ENCODE assay signal across 2 cellular contexts in the genomic region with DNA sequence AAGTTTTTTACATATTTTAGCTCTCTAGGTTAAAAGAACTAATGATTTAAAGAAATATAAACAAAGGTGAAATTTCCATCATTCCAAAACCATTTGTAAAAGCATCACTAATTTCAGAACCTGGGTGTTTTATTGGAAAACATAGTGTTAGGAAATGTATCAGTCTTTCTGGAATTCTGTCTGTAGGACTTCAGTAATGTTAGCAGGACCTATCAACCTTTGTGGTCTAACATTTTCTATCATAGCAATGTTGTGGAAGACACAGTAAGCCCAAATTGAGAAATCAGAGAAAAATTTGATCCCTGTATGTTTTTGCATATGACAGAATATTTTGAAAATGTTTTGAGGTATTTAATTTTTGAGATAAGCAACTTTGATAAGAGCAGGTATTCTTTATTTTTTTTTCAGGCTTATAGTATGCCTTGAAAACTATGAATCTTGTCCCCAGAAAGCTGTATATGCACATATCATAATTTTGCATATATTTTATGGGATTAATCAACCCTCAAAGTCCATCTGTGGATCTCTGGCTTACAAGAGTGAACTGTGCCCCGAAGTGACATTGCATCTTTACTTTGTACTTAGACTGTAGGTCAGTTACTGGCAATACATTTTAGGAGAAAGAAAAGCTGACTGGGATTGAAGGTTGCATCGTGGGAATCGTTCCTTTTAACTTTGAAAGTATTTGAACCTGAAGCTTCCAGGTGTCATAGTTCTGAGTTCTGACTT.
TF ChIP-seq lines count a peak whose summit lies in the region.

No MANE protein-coding gene starts in this region.

TF ChIP-seq in liver, 16 proteins besides CTCF, POLR2A, EP300 and RAD21:
- TF ChIP-seq YY1 (IDR thresholded peaks at IDR 0.05) (no peak), TAF1 (conservative IDR thresholded peaks at IDR 0.05) (no peak), HNF4A (conservative IDR thresholded peaks at IDR 0.05) (peak; percentile 88 to 94), SP1 (IDR thresholded peaks at IDR 0.05) (no peak), RXRA (IDR thresholded peaks at IDR 0.05) (peak in 1 of 2 donors; percentile 39), HNF4G (IDR thresholded peaks at IDR 0.05) (peak; percentile 26), FOXA2 (IDR thresholded peaks at IDR 0.05) (no peak), ZBTB33 (IDR thresholded peaks at IDR 0.05) (no peak)

TF ChIP-seq in HepG2, 621 proteins besides CTCF, POLR2A, EP300 and RAD21:
- TF ChIP-seq NR1H2 (CRISPR knock-in tag; IDR thresholded peaks at IDR 0.05; ENCODE audit: borderline replicate concordance, low read depth) (no peak), ZNF264 (CRISPR knock-in tag; IDR thresholded peaks at IDR 0.05) (no peak), GFI1 (CRISPR knock-in tag; IDR thresholded peaks at IDR 0.05; ENCODE audit: borderline replicate concordance) (no peak)
